Comparison of ENCODE assay signal across 19 cellular contexts in genomic region chr3:138509586-138509985, GRCh38.
DNase-seq lines count a peak whose midpoint lies in the region; ATAC-seq, FAIRE-seq and TF ChIP-seq lines count a peak whose summit lies in the region.
"Had no signal": no experiment of that assay in that cellular context is flagged by ENCODE, and none has a peak within 500 bp of the region (broad histone marks: within the 10 kb centered on the region; RNA-seq: fewer than 3 reads in every experiment).

No MANE protein-coding gene starts in this region.

- DNase-seq in GM23248 (peak; percentile 14), PC-3 (peak; percentile 10), astrocyte (ENCODE audit: low read depth) (peak; percentile 1), iris pigment epithelial cell (ENCODE audit: low read depth) (peak; percentile 53), GM12891 (ENCODE audit: insufficient read length, low spot score) (no peak), RPMI8226 (no peak)
- DNase-seq: CD4-positive, alpha-beta T cell; H9; Kasumi-1; NCI-H1105; NCI-H2081; NCI-H510A; NCI-H748 treated with DMSO at 0.1 percent for 48 hours; OCI-M1 had no signal

- H4K20me1 ChIP-seq in GM23248 (ENCODE audit: insufficient read depth) (no peaks in the 10 kb centered on the region), PC-3 (ENCODE audit: low read length) (no peaks in the 10 kb centered on the region), astrocyte (ENCODE audit: insufficient read depth, low read length) (no peaks in the 10 kb centered on the region)

- TF ChIP-seq CTCF in PC-3 (conservative IDR thresholded peaks at IDR 0.05; ENCODE audit: low read depth, low read length) = no peak
- no peak for TF ChIP-seq CTCF in astrocyte (IDR thresholded peaks at IDR 0.05; ENCODE audit: insufficient read depth, low read depth, low read length)

- no peak overlapping the region for H3K27ac Mint-ChIP-seq in astrocyte (ENCODE audit: unreplicated experiment)
- H3K27ac Mint-ChIP-seq: CD4-positive, alpha-beta T cell; H9 had no signal

- H3K4me3 Mint-ChIP-seq in astrocyte (ENCODE audit: unreplicated experiment) = no peak overlapping the region
- H3K4me3 Mint-ChIP-seq: CD4-positive, alpha-beta T cell; H9 had no signal

- H3K36me3 ChIP-seq in GM23248 (ENCODE audit: low read depth) (no peaks in the 10 kb centered on the region), PC-3 (ENCODE audit: low read depth, low read length) (no peaks in the 10 kb centered on the region), astrocyte (ENCODE audit: insufficient read depth, low read length) (no peaks in the 10 kb centered on the region)
- H3K36me3 ChIP-seq: SJSA1 had no signal

- H3F3A ChIP-seq in GM23248 (ENCODE audit: insufficient read depth) (no peaks in the 10 kb centered on the region), PC-3 (ENCODE audit: low read length, unreplicated experiment) (no peaks in the 10 kb centered on the region)

- H3K9ac ChIP-seq in GM23248 = no peak overlapping the region
- H3K9ac ChIP-seq in PC-3 (ENCODE audit: low read length) = no peak overlapping the region
- no peak overlapping the region for H3K9ac ChIP-seq in astrocyte (ENCODE audit: low read length)

- no peak for TF ChIP-seq POLR2A in GM12891 (IDR thresholded peaks at IDR 0.05; ENCODE audit: low read depth, low read length)

- H3K4me3 ChIP-seq in GM23248 (no peak overlapping the region), PC-3 (ENCODE audit: low read length) (no peak overlapping the region), astrocyte (ENCODE audit: insufficient read depth, low read depth, low read length) (no peak overlapping the region)
- H3K4me3 ChIP-seq: A549, SJSA1 had no signal

- H3K9me2 ChIP-seq in GM23248 (ENCODE audit: insufficient read depth) (no peaks in the 10 kb centered on the region), PC-3 (replicated peaks; ENCODE audit: low read length) (no peaks in the 10 kb centered on the region)

- H3K27ac ChIP-seq in GM23248 (no peak overlapping the region), PC-3 (ENCODE audit: low read length) (no peak overlapping the region), astrocyte (ENCODE audit: low read depth, low read length) (no peak overlapping the region)
- H3K27ac ChIP-seq: A549, HL-60, SJSA1 had no signal

- no peaks in the 10 kb centered on the region for H3K27me3 Mint-ChIP-seq in astrocyte (ENCODE audit: low read depth, unreplicated experiment)
- H3K27me3 Mint-ChIP-seq: CD4-positive, alpha-beta T cell had no signal

- H3K9me3 ChIP-seq in GM23248 (ENCODE audit: low read depth) = no peaks in the 10 kb centered on the region
- H3K9me3 ChIP-seq in PC-3 (ENCODE audit: low read length) = no peaks in the 10 kb centered on the region
- H3K9me3 ChIP-seq in astrocyte (ENCODE audit: insufficient read depth, low read depth, low read length) = no peaks in the 10 kb centered on the region
- H3K9me3 ChIP-seq: A549, SJSA1 had no signal

- H3K4me1 Mint-ChIP-seq in astrocyte (ENCODE audit: low read depth, unreplicated experiment) = peaks cover 5% of the 10 kb centered on the region

- H3K4me2 ChIP-seq in GM23248 (ENCODE audit: unreplicated experiment) (no peak overlapping the region), PC-3 (ENCODE audit: low read length) (no peak overlapping the region), astrocyte (ENCODE audit: low read length) (no peak overlapping the region)
- H3K4me2 ChIP-seq: A549 had no signal

- H3K79me2 ChIP-seq in GM23248 (ENCODE audit: insufficient read depth) (no peaks in the 10 kb centered on the region), PC-3 (ENCODE audit: low read length) (no peaks in the 10 kb centered on the region), astrocyte (ENCODE audit: insufficient read depth, low read length) (no peaks in the 10 kb centered on the region)

- CTCF ChIA-PET in PC-3 (lab: Charles Lee) = no interaction called here

- H2AFZ ChIP-seq in GM23248 (no peak overlapping the region), PC-3 (ENCODE audit: low read length) (no peak overlapping the region), astrocyte (ENCODE audit: low read depth, low read length) (no peak overlapping the region)

- ATAC-seq in PC-3 = no peak
- ATAC-seq in GM19035 (IDR thresholded peaks at IDR 0.05; ENCODE audit: unreplicated experiment) = no peak
- ATAC-seq: A549 had no signal

- H3K27me3 ChIP-seq in GM23248 (replicated peaks; ENCODE audit: insufficient read depth) (no peaks in the 10 kb centered on the region), PC-3 (ENCODE audit: low read length) (no peaks in the 10 kb centered on the region), astrocyte (ENCODE audit: insufficient read depth, low read length) (no peaks in the 10 kb centered on the region)
- H3K27me3 ChIP-seq: SJSA1 had no signal

- 99% methylated on average over 2 of the region's 2 CpGs for WGBS in GM23248 (ENCODE audit: low coverage in 1 of 2, low lambda C conversion rate in 2 of 2, missing lambda C conversion rate in 2 of 2), 2 experiments

- FAIRE-seq in astrocyte (lab: Jason Lieb, UNC) (no peak), GM12891 (lab: Jason Lieb, UNC) (no peak)
- FAIRE-seq: A549, HTR-8/SVneo had no signal

- H3K4me1 ChIP-seq in GM23248 (ENCODE audit: insufficient read depth) (no peaks in the 10 kb centered on the region), PC-3 (ENCODE audit: insufficient read depth, low read length) (peaks cover 10% of the 10 kb centered on the region; the same call in 1 of the 2 replicates), astrocyte (ENCODE audit: insufficient read depth, low read length) (no peaks in the 10 kb centered on the region)
- H3K4me1 ChIP-seq: A549 had no signal

- H3K9me3 Mint-ChIP-seq in astrocyte (ENCODE audit: unreplicated experiment) = no peaks in the 10 kb centered on the region
- H3K9me3 Mint-ChIP-seq: CD4-positive, alpha-beta T cell; H9 had no signal

- peaks cover 2% of the 10 kb centered on the region for H3K36me3 Mint-ChIP-seq in astrocyte (ENCODE audit: low read depth, unreplicated experiment)

- intact Hi-C loops in PC-3 (cut with micrococcal nuclease) = no loop called here

- POLR2A ChIA-PET in PC-3 (lab: Charles Lee; ENCODE audit: unreplicated experiment) = interaction anchor here (0.6 kb wide), 1 partner anchor 70 kb away, joined by 4 read pairs; no protein-coding TSS in a partner anchor

- BruUV-seq in PC-3 (replicated peaks; lab: Mats Ljungman, UMichigan) = no TSS peak

- in situ Hi-C loops in GM23248 (cut with MboI) = no loop called here

TF ChIP-seq in GM12891, 5 proteins besides CTCF, POLR2A, EP300 and RAD21:
- TF ChIP-seq PAX5 (IDR thresholded peaks at IDR 0.05; ENCODE audit: insufficient read depth, low read length, severe bottlenecking) = no peak
- TF ChIP-seq TAF1 (IDR thresholded peaks at IDR 0.05; ENCODE audit: low read depth, low read length) = no peak
- no peak for TF ChIP-seq POLR2AphosphoS5 (IDR thresholded peaks at IDR 0.05; ENCODE audit: low read depth, low read length)
- TF ChIP-seq SPI1 (IDR thresholded peaks at IDR 0.05; ENCODE audit: low read depth, low read length) = no peak
- TF ChIP-seq POU2F2 (IDR thresholded peaks at IDR 0.05; ENCODE audit: low read depth, low read length) = no peak

Comparison
In these comparisons a context has a peak if more than half of its experiments do, and no peak if none do; other contexts are left out.
1. DNase-seq: peak in GM23248 (single experiment), PC-3 (single experiment), astrocyte (single experiment) and iris pigment epithelial cell (single experiment); none in GM12891 (single experiment) and RPMI8226 (single experiment).